9 cellular contexts compared by ENCODE assay signal in genomic region chr9:137068539-137069507, GRCh38. TPM values are rescaled to one million over a fixed set of nuclear protein-coding genes. Genes with fewer than 3 reads are reported as not detected.
DNase-seq lines count a peak whose midpoint lies in the region; ATAC-seq and TF ChIP-seq lines count a peak whose summit lies in the region.
"Had no signal": no experiment of that assay in that cellular context is flagged by ENCODE, and none has a peak within 500 bp of the region (broad histone marks: within the 10 kb centered on the region; RNA-seq: fewer than 3 reads in every experiment).

No MANE protein-coding gene starts in this region.

- H3K27ac Mint-ChIP-seq in neural progenitor cell, result no peak overlapping the region

- H4K20me1 ChIP-seq in Loucy (ENCODE audit: insufficient read depth, low read length, poor library complexity, severe bottlenecking) (peaks cover 36% of the 10 kb centered on the region), neural progenitor cell (ENCODE audit: low read depth) (peaks cover 43% of the 10 kb centered on the region)

- no peak for TF ChIP-seq CTCF in GM12864 (IDR thresholded peaks at IDR 0.05; ENCODE audit: low read depth, low read length, missing control alignments)
- TF ChIP-seq CTCF in Loucy (conservative IDR thresholded peaks at IDR 0.05; ENCODE audit: low read length), result no peak
- no peak for TF ChIP-seq CTCF in colonic mucosa (IDR thresholded peaks at IDR 0.05)
- no peak for TF ChIP-seq CTCF in neural progenitor cell (IDR thresholded peaks at IDR 0.05)

- H3K9me3 ChIP-seq in Loucy (ENCODE audit: insufficient read depth, low read depth, low read length) (no peaks in the 10 kb centered on the region), colonic mucosa (no peaks in the 10 kb centered on the region), neural progenitor cell (ENCODE audit: low read depth) (no peaks in the 10 kb centered on the region)

- peak overlapping the region; percentile 98 for H3K4me2 ChIP-seq in Loucy (ENCODE audit: low read depth, low read length, poor library complexity, severe bottlenecking)
- peak overlapping the region; percentile 98 for H3K4me2 ChIP-seq in neural progenitor cell

- H3K36me3 ChIP-seq in Loucy (ENCODE audit: insufficient read depth, low read length) (peaks cover 9% of the 10 kb centered on the region; the same call in 1 of the 2 replicates), colonic mucosa (no peaks in the 10 kb centered on the region), neural progenitor cell (no peaks in the 10 kb centered on the region)

- peaks cover 11% of the 10 kb centered on the region for H3K27me3 Mint-ChIP-seq in neural progenitor cell (ENCODE audit: insufficient read depth, low read depth)

- DNase-seq in GM12864 (ENCODE audit: low read depth) (no peak), colonic mucosa (no peak), neural progenitor cell (ENCODE audit: low spot score) (no peak), DMS153 (lab: John Stamatoyannopoulos, UW) (no peak)

- no peaks in the 10 kb centered on the region for H3K9me3 Mint-ChIP-seq in neural progenitor cell
- H3K9me3 Mint-ChIP-seq: naive thymus-derived CD8-positive, alpha-beta T cell had no signal

- H3K4me3 Mint-ChIP-seq in neural progenitor cell, result peak overlapping the region; percentile 79

- H3F3A ChIP-seq in Loucy (ENCODE audit: low read depth), result 0 out of 2 replicates have a peak, but pooled peaks cover 3% of the 10 kb centered on the region
- peaks cover 22% of the 10 kb centered on the region for H3F3A ChIP-seq in neural progenitor cell (ENCODE audit: low read depth)

- H3K9ac ChIP-seq in Loucy (ENCODE audit: low read depth, low read length, poor library complexity, severe bottlenecking) (peak overlapping the region; percentile 73), colonic mucosa (ENCODE audit: low read depth in 2 of 2, low read length in 2 of 2) (peak overlapping the region; percentile 35 to 54), neural progenitor cell (no peak overlapping the region)

- H2AFZ ChIP-seq in Loucy (ENCODE audit: low read length) (no peak overlapping the region), neural progenitor cell (replicated peaks) (no peak overlapping the region)

- H3K27ac ChIP-seq in colonic mucosa, result no peak overlapping the region
- H3K27ac ChIP-seq in neural progenitor cell, result no peak overlapping the region
- H3K27ac ChIP-seq: epithelial cell of prostate had no signal

- no peaks in the 10 kb centered on the region for H3K36me3 Mint-ChIP-seq in neural progenitor cell
- H3K36me3 Mint-ChIP-seq: naive thymus-derived CD8-positive, alpha-beta T cell had no signal

- peaks cover 24% of the 10 kb centered on the region for H3K4me1 ChIP-seq in Loucy (ENCODE audit: insufficient read depth, low read length, poor library complexity, severe bottlenecking)
- H3K4me1 ChIP-seq in colonic mucosa, result peaks cover 20% of the 10 kb centered on the region
- peaks cover 11% of the 10 kb centered on the region for H3K4me1 ChIP-seq in neural progenitor cell

- H3K27me3 ChIP-seq in Loucy (ENCODE audit: insufficient read depth, low read length, poor library complexity, severe bottlenecking) (no peaks in the 10 kb centered on the region), colonic mucosa (no peaks in the 10 kb centered on the region), neural progenitor cell (peaks cover 33% of the 10 kb centered on the region)

- H3K4me3 ChIP-seq in GM12864 (ENCODE audit: low read depth, low read length) (peak overlapping the region; percentile 77), Loucy (ENCODE audit: low read length, poor library complexity, severe bottlenecking) (peak overlapping the region; percentile 87), colonic mucosa (peak overlapping the region; percentile 41), neural progenitor cell (peak overlapping the region; percentile 72)

- intact Hi-C loops in colonic mucosa (cut with DNase I), result no loop called here

- no peaks in the 10 kb centered on the region for H3K9me2 ChIP-seq in Loucy (replicated peaks; ENCODE audit: low read depth, low read length)

- ATAC-seq in GM18868 (IDR thresholded peaks at IDR 0.05; ENCODE audit: unreplicated experiment), result no peak
- no peak for ATAC-seq in HG03095 (IDR thresholded peaks at IDR 0.05; ENCODE audit: unreplicated experiment)

- peaks cover 10% of the 10 kb centered on the region for H3K4me1 Mint-ChIP-seq in neural progenitor cell

- H3K79me2 ChIP-seq in Loucy (ENCODE audit: insufficient read depth, low read length) (peaks cover 59% of the 10 kb centered on the region), neural progenitor cell (ENCODE audit: low read depth) (no peaks in the 10 kb centered on the region)

RNA-seq across cellular contexts. Expression of gene SAPCD2, which starts 1.5 kb away (rescaled TPM):
- total RNA-seq in colonic mucosa (10 to 100 TPM; 19.2 to 57.8 TPM), neural progenitor cell (ENCODE audit: low replicate concordance) (5.7 and 27.7 TPM in 2 replicates)

RNA-seq across cellular contexts. Expression of gene UAP1L1, which starts 8.5 kb away (rescaled TPM):
- total RNA-seq in colonic mucosa, result 10 to 100 TPM in 1 of 2 donors, 1 to 10 TPM in 1; 9.0 to 13.0 TPM
- total RNA-seq in neural progenitor cell (ENCODE audit: low replicate concordance), result 0.12 and 0.51 TPM in 2 replicates

RNA-seq across cellular contexts. Expression of gene ENTPD2, which starts 15.0 kb away (rescaled TPM):
- 10 to 100 TPM; 20.5 to 22.1 TPM for total RNA-seq in colonic mucosa
- not detected in 2 replicates for total RNA-seq in neural progenitor cell (ENCODE audit: low replicate concordance)
- total RNA-seq: naive thymus-derived CD8-positive, alpha-beta T cell had no signal

RNA-seq across cellular contexts. Expression of gene MAN1B1, which starts 18.0 kb away (rescaled TPM):
- total RNA-seq in colonic mucosa, result 10 to 100 TPM; 43.5 to 52.6 TPM
- total RNA-seq in neural progenitor cell (ENCODE audit: low replicate concordance), result 24.6 and 43.5 TPM in 2 replicates

RNA-seq across cellular contexts. Expression of gene NPDC1, which starts 22.8 kb away (rescaled TPM):
- total RNA-seq in colonic mucosa (100 to 1,000 TPM; 149 to 177 TPM), neural progenitor cell (ENCODE audit: low replicate concordance) (3.8 and 31.3 TPM in 2 replicates)

Comparison
In these comparisons a context has a peak if more than half of its experiments do, and no peak if none do; other contexts are left out.
1. RNA of gene ENTPD2, which starts 15.0 kb away (total RNA-seq): 20.5 to 22.1 TPM in colonic mucosa; not detected in neural progenitor cell; every median in the first group is over 10 times any median in the second.
2. Peak in every context shown above with its lines, with median percentiles within 50 percentile points of each other: H3K4me3 ChIP-seq.